8 cellular contexts compared by ENCODE assay signal in the genomic region with DNA sequence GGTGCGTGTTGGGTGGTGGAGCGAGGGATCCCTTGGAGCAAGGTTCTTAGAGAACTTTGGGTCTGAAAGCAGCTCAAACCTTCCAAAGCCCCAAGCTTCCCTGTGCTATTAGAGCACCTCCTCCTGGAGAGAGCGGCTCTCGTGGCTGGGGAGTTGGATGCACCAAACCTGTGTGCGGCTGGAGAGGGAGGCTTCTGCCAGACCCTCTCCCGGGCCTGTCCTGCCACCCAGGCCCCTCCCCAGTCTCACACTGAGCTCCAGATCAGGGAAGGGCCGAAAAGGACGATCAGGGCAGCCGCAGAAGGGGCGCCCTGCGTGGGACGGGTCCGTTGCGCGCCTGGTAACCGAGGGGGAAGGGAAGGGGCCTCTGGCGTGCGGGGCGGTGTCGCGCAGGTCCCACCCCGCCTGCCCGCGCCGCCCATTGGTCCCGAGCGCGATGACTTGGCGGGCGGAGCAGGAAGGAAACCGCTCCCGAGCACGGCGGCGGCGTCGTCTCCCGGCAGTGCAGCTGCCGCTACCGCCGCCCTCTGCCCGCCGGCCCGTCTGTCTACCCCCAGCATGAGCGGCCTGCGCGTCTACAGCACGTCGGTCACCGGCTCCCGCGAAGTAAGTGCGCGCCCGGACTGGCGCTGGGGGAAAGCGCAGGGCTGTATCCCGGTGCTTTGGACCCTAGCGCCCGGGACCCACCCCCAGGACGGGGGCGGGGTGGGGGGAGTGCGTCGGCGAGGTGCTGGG. TPM values are rescaled to one million over a fixed set of nuclear protein-coding genes. Genes with fewer than 3 reads are reported as not detected.
DNase-seq lines count a peak whose midpoint lies in the region; ATAC-seq, FAIRE-seq and TF ChIP-seq lines count a peak whose summit lies in the region.

A gene (plus strand): TSS at position 489 of the 735 bp plus-strand sequence. CDS start 70 bp downstream, at position 559.

- H3K79me2 ChIP-seq in PC-9 (ENCODE audit: low read depth): peaks cover 9% of the 10 kb centered on the region; the same call in 1 of the 2 replicates

- peak within 1 kb of the TSS; percentile 87 for H3K4me2 ChIP-seq in PC-9

- intact Hi-C loops in PC-9 (cut with micrococcal nuclease; ENCODE audit: unreplicated experiment): loop anchor here (2.0 to 5.0 kb wide), 4 partner anchors 23 to 242 kb away; a partner anchor contains a TSS

- no peaks in the 10 kb centered on the region for H3K9me3 ChIP-seq in PC-9 (ENCODE audit: insufficient read depth, low read depth)
- no peaks in the 10 kb centered on the region for H3K9me3 ChIP-seq in esophagus (ENCODE audit: control insufficient read depth in 2 of 2, insufficient read depth in 1 of 2, low read depth in 1 of 2, low read length in 1 of 2)
- no peaks in the 10 kb centered on the region for H3K9me3 ChIP-seq in muscle layer of colon (ENCODE audit: low read length)

- peak within 1 kb of the TSS; percentile 68 for H2AFZ ChIP-seq in PC-9

- H3K36me3 ChIP-seq in PC-9 (ENCODE audit: low read depth): peaks cover 14% of the 10 kb centered on the region; the same call in 1 of the 2 replicates
- peaks cover 0 to 17% of the 10 kb centered on the region in 2 donors for H3K36me3 ChIP-seq in esophagus (ENCODE audit: control insufficient read depth in 2 of 2, insufficient read depth in 2 of 2, low read length in 1 of 2)
- peaks cover 6% of the 10 kb centered on the region for H3K36me3 ChIP-seq in muscle layer of colon (ENCODE audit: insufficient read depth, low read length)

- peaks cover 63% of the 10 kb centered on the region for H3K4me1 ChIP-seq in PC-9 (replicated peaks; ENCODE audit: insufficient read depth)
- H3K4me1 ChIP-seq in esophagus (ENCODE audit: control insufficient read depth in 2 of 2, insufficient read depth in 2 of 2, low read length in 1 of 2): peaks cover 3 to 53% of the 10 kb centered on the region in 2 donors
- H3K4me1 ChIP-seq in muscle layer of colon (ENCODE audit: insufficient read depth, low read length): peaks cover 63% of the 10 kb centered on the region

- H3K27ac Mint-ChIP-seq in activated T-cell treated with anti-CD3 and anti-CD28 coated beads, Interleukin-2, amount 50 U/mL, for 24 hours: peak within 1 kb of the TSS; percentile 98

- no peaks in the 10 kb centered on the region for H3K9me2 ChIP-seq in PC-9 (ENCODE audit: insufficient read depth)

- peak within 1 kb of the TSS; percentile 58 for H3K9ac ChIP-seq in muscle layer of colon (ENCODE audit: low read length)

- no peaks in the 10 kb centered on the region for H3K27me3 Mint-ChIP-seq in activated T-cell treated with anti-CD3 and anti-CD28 coated beads, Interleukin-2, amount 50 U/mL, for 24 hours

- peak within 1 kb of the TSS; percentile 87 for H3K4me3 Mint-ChIP-seq in activated T-cell treated with anti-CD3 and anti-CD28 coated beads, Interleukin-2, amount 50 U/mL, for 24 hours

- TF ChIP-seq CTCF in PC-9 (conservative IDR thresholded peaks at IDR 0.05): peak; percentile 32; the same call in 1 of the 2 replicates

- H3K27ac ChIP-seq in PC-9 (peak within 1 kb of the TSS; percentile 63), esophagus (ENCODE audit: low read depth in 2 of 2, low read length in 1 of 2) (peak within 1 kb of the TSS; percentile 99), muscle layer of colon (ENCODE audit: low read depth, low read length) (peak within 1 kb of the TSS; percentile 85)

- 0 to 1% methylated on average over 58 to 65 of the region's 65 CpGs for WGBS in esophagus, 2 donors

- DNase-seq in CMK (ENCODE audit: low read depth) (peak; percentile 92), HTR-8/SVneo (ENCODE audit: insufficient read length, low spot score) (peak; percentile 71), PC-9 (peak; percentile 61 to 84)
- peak; percentile 90 for DNase-seq in activated T-cell treated with anti-CD3 and anti-CD28 coated beads, Interleukin-2, amount 50 U/mL, for 24 hours
- DNase-seq in stimulated activated CD8-positive, alpha-beta memory T cell treated with anti-CD3 and anti-CD28 coated beads, Interleukin-7, amount 100 ng/mL, for 24 hours (ENCODE audit: low read depth): peak; percentile 65

- no peaks in the 10 kb centered on the region for H3K9me3 Mint-ChIP-seq in activated T-cell treated with anti-CD3 and anti-CD28 coated beads, Interleukin-2, amount 50 U/mL, for 24 hours

- peaks cover 91% of the 10 kb centered on the region for H3K4me1 Mint-ChIP-seq in activated T-cell treated with anti-CD3 and anti-CD28 coated beads, Interleukin-2, amount 50 U/mL, for 24 hours (ENCODE audit: low read depth)

- peaks cover 49% of the 10 kb centered on the region for H3F3A ChIP-seq in PC-9 (ENCODE audit: insufficient read depth, low read depth)

- peak; percentile 38 for FAIRE-seq in HTR-8/SVneo (lab: Jason Lieb, UNC)

- POLR2A ChIA-PET in PC-9 (lab: Charles Lee; ENCODE audit: unreplicated experiment): interaction anchor here (0.5 to 0.8 kb wide), 4 partner anchors 28 to 98 kb away, joined by 3 to 8 read pairs (median 4); no protein-coding TSS in a partner anchor

- H3K4me3 ChIP-seq in PC-9 (peak within 1 kb of the TSS; percentile 62), esophagus (ENCODE audit: low read depth in 1 of 2, low read length in 2 of 2) (peak within 1 kb of the TSS; percentile 88 to 90), muscle layer of colon (ENCODE audit: low read depth in 1 of 2, low read length in 2 of 2) (peak within 1 kb of the TSS; percentile 62 to 80)

- no peaks in the 10 kb centered on the region for H3K27me3 ChIP-seq in PC-9 (ENCODE audit: insufficient read depth, low read depth)
- H3K27me3 ChIP-seq in esophagus (ENCODE audit: control insufficient read depth in 1 of 2, insufficient read depth in 2 of 2, low read length in 2 of 2): no peaks in the 10 kb centered on the region
- no peaks in the 10 kb centered on the region for H3K27me3 ChIP-seq in muscle layer of colon (ENCODE audit: control insufficient read depth in 1 of 2, insufficient read depth in 2 of 2, low read length in 2 of 2)

- peak; percentile 61 for ATAC-seq in GM19455 (IDR thresholded peaks at IDR 0.05; ENCODE audit: unreplicated experiment)

- CTCF ChIA-PET in PC-9 (lab: Charles Lee): interaction anchor here (0.6 kb wide), 2 partner anchors 31 to 121 kb away, joined by 8 to 13 read pairs; no protein-coding TSS in a partner anchor

- 0 out of 2 replicates have a peak, but pooled peaks cover 3% of the 10 kb centered on the region for H4K20me1 ChIP-seq in PC-9 (ENCODE audit: insufficient read depth)

- H3K36me3 Mint-ChIP-seq in activated T-cell treated with anti-CD3 and anti-CD28 coated beads, Interleukin-2, amount 50 U/mL, for 24 hours (ENCODE audit: low read depth): peaks cover 91% of the 10 kb centered on the region

- BruUV-seq in PC-9 (replicated peaks; lab: Mats Ljungman, UMichigan): TSS peak; percentile 45

RNA-seq across cellular contexts. Expression of the gene that starts here (rescaled TPM):
- 168 and 206 TPM in 2 replicates for total RNA-seq in PC-9 (2021)
- 100 to 1,000 TPM; 170 to 299 TPM for polyA plus RNA-seq in esophagus

Comparison
In these comparisons a context has a peak if more than half of its experiments do, and no peak if none do; other contexts are left out.
1. Peak in every context shown above with its lines: DNase-seq, ATAC-seq, H3K4me3 ChIP-seq and H3K27ac ChIP-seq.